Comparison of ENCODE assay signal across 16 cellular contexts in the genomic region with DNA sequence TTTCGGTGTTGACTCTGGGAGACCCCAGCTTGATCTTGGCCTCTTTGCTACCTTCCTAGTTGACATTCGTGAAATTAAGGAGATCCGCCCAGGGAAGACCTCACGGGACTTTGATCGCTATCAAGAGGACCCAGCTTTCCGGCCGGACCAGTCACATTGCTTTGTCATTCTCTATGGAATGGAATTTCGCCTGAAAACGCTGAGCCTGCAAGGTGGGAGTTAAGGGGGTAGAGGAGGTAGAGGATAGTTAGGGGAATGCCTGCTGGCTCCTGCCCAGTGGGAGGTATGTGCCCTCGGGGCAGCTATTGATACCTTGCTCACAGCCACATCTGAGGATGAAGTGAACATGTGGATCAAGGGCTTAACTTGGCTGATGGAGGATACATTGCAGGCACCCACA. TPM values are rescaled to one million over a fixed set of nuclear protein-coding genes. Genes with fewer than 3 reads are reported as not detected.
DNase-seq lines count a peak whose midpoint lies in the region; ATAC-seq and TF ChIP-seq lines count a peak whose summit lies in the region.
"Had no signal": no experiment of that assay in that cellular context is flagged by ENCODE, and none has a peak within 500 bp of the region (broad histone marks: within the 10 kb centered on the region; RNA-seq: fewer than 3 reads in every experiment).

No MANE protein-coding gene starts in this region.

- ATAC-seq in activated B cell treated with CpG ODN at 0.5 μM for 24 hours (ENCODE audit: low read depth), result no peak
- no peak for ATAC-seq in stimulated activated naive CD8-positive, alpha-beta T cell treated with anti-CD3 and anti-CD28 coated beads, Interleukin-15, amount 100 ng/mL, for 72 hours
- ATAC-seq: left lung, upper lobe of right lung had no signal

- no peaks in the 10 kb centered on the region for H3K27me3 Mint-ChIP-seq in activated naive CD4-positive, alpha-beta T cell treated with anti-CD3 and anti-CD28 coated beads, Interleukin-2, amount 10 ng/mL, durations not matched to agents 7 days and 5 days
- H3K27me3 Mint-ChIP-seq in activated B cell treated with CpG ODN at 0.5 μM for 24 hours, result no peaks in the 10 kb centered on the region
- no peaks in the 10 kb centered on the region for H3K27me3 Mint-ChIP-seq in stimulated activated naive CD8-positive, alpha-beta T cell treated with anti-CD3 and anti-CD28 coated beads, Interleukin-15, amount 100 ng/mL, for 72 hours

- peaks cover 88% of the 10 kb centered on the region for H3K4me1 Mint-ChIP-seq in activated naive CD4-positive, alpha-beta T cell treated with anti-CD3 and anti-CD28 coated beads, Interleukin-2, amount 10 ng/mL, durations not matched to agents 7 days and 5 days
- H3K4me1 Mint-ChIP-seq in activated B cell treated with CpG ODN at 0.5 μM for 24 hours, result peaks cover 54% of the 10 kb centered on the region
- peaks cover 100% of the 10 kb centered on the region for H3K4me1 Mint-ChIP-seq in stimulated activated naive CD8-positive, alpha-beta T cell treated with anti-CD3 and anti-CD28 coated beads, Interleukin-15, amount 100 ng/mL, for 72 hours

- CTCF ChIA-PET in activated naive CD4-positive, alpha-beta T cell treated with anti-CD3 and anti-CD28 coated beads, Interleukin-2, amount 10 ng/mL, durations not matched to agents 7 days and 5 days (lab: Charles Lee), result interaction anchor here (1.1 to 17.4 kb wide), 3 partner anchors 8 to 21 kb away, joined by 3 to 240 read pairs (median 41); partner anchors contain the start of gene PLCG1
- CTCF ChIA-PET in activated B cell treated with CpG ODN at 0.5 μM for 24 hours (lab: Charles Lee), result interaction anchor here (4.5 kb wide), 1 partner anchor 24 kb away, joined by 44 read pairs; no protein-coding TSS in a partner anchor

- peak overlapping the region; percentile 99 for H3K27ac Mint-ChIP-seq in activated naive CD4-positive, alpha-beta T cell treated with anti-CD3 and anti-CD28 coated beads, Interleukin-2, amount 10 ng/mL, durations not matched to agents 7 days and 5 days
- peak overlapping the region; percentile 35 for H3K27ac Mint-ChIP-seq in activated B cell treated with CpG ODN at 0.5 μM for 24 hours
- H3K27ac Mint-ChIP-seq in stimulated activated naive CD8-positive, alpha-beta T cell treated with anti-CD3 and anti-CD28 coated beads, Interleukin-15, amount 100 ng/mL, for 72 hours, result peak overlapping the region; percentile 89 to 93
- H3K27ac Mint-ChIP-seq: nephron had no signal

- no peaks in the 10 kb centered on the region for H3K9me3 Mint-ChIP-seq in activated naive CD4-positive, alpha-beta T cell treated with anti-CD3 and anti-CD28 coated beads, Interleukin-2, amount 10 ng/mL, durations not matched to agents 7 days and 5 days
- H3K9me3 Mint-ChIP-seq in activated B cell treated with CpG ODN at 0.5 μM for 24 hours, result no peaks in the 10 kb centered on the region
- no peaks in the 10 kb centered on the region for H3K9me3 Mint-ChIP-seq in stimulated activated naive CD8-positive, alpha-beta T cell treated with anti-CD3 and anti-CD28 coated beads, Interleukin-15, amount 100 ng/mL, for 72 hours
- H3K9me3 Mint-ChIP-seq: brain, nephron had no signal

- H3K36me3 Mint-ChIP-seq in activated naive CD4-positive, alpha-beta T cell treated with anti-CD3 and anti-CD28 coated beads, Interleukin-2, amount 10 ng/mL, durations not matched to agents 7 days and 5 days, result peaks cover 78% of the 10 kb centered on the region
- H3K36me3 Mint-ChIP-seq in activated B cell treated with CpG ODN at 0.5 μM for 24 hours (ENCODE audit: low read depth), result peaks cover 46% of the 10 kb centered on the region

- DNase-seq in activated naive CD4-positive, alpha-beta T cell treated with anti-CD3 and anti-CD28 coated beads, Interleukin-2, amount 10 ng/mL, durations not matched to agents 7 days and 5 days, result no peak
- no peak for DNase-seq in activated naive CD4-positive, alpha-beta T cell (lab: John Stamatoyannopoulos, UW)
- DNase-seq in activated B cell treated with CpG ODN at 0.5 μM for 24 hours (no peak), islet precursor cell (peak; percentile 78), dedifferentiated amniotic fluid mesenchymal stem cell (ENCODE audit: extremely low spot score) (no peak), DMS79 treated with DMSO at 0.1 percent for 48 hours (lab: John Stamatoyannopoulos, UW) (no peak), UCSD-AML1 (lab: John Stamatoyannopoulos, UW; ENCODE audit: unreplicated experiment) (no peak)
- DNase-seq in stimulated activated naive CD8-positive, alpha-beta T cell treated with anti-CD3 and anti-CD28 coated beads, Interleukin-15, amount 100 ng/mL, for 72 hours, result no peak
- DNase-seq: Calu3, left lung, NCI-H1694, retina, upper lobe of right lung, WERI-Rb-1 had no signal

- peak overlapping the region; percentile 87 for H3K4me3 Mint-ChIP-seq in activated naive CD4-positive, alpha-beta T cell treated with anti-CD3 and anti-CD28 coated beads, Interleukin-2, amount 10 ng/mL, durations not matched to agents 7 days and 5 days
- H3K4me3 Mint-ChIP-seq in activated B cell treated with CpG ODN at 0.5 μM for 24 hours, result no peak overlapping the region
- peak overlapping the region; percentile 12 to 93 for H3K4me3 Mint-ChIP-seq in stimulated activated naive CD8-positive, alpha-beta T cell treated with anti-CD3 and anti-CD28 coated beads, Interleukin-15, amount 100 ng/mL, for 72 hours
- H3K4me3 Mint-ChIP-seq: brain, nephron had no signal

- POLR2A ChIA-PET in activated B cell treated with CpG ODN at 0.5 μM for 24 hours (lab: Charles Lee), result interaction anchor here (1.0 kb wide), 1 partner anchor 9 kb away, joined by 3 read pairs; no protein-coding TSS in a partner anchor

- no peak for TF ChIP-seq CTCF in activated B cell treated with CpG ODN at 0.5 μM for 24 hours (IDR thresholded peaks at IDR 0.05)

- intact Hi-C loops in activated B cell treated with CpG ODN at 0.5 μM for 24 hours (cut with micrococcal nuclease), result no loop called here

RNA-seq across cellular contexts. Expression of gene PLCG1, which starts 22.2 kb away (rescaled TPM):
- 61.1 and 61.8 TPM in 2 replicates for total RNA-seq in activated B cell treated with CpG ODN at 0.5 μM for 24 hours

Comparison
In these comparisons a context has a peak if more than half of its experiments do, and no peak if none do; other contexts are left out.
1. H3K27ac Mint-ChIP-seq: peak in every context shown above with its lines; median percentile 99 in activated naive CD4-positive, alpha-beta T cell treated with anti-CD3 and anti-CD28 coated beads, Interleukin-2, amount 10 ng/mL, durations not matched to agents 7 days and 5 days; 91 in stimulated activated naive CD8-positive, alpha-beta T cell treated with anti-CD3 and anti-CD28 coated beads, Interleukin-15, amount 100 ng/mL, for 72 hours; 35 in activated B cell treated with CpG ODN at 0.5 μM for 24 hours.